Comparison of ENCODE assay signal across 13 cellular contexts in genomic region chr2:229454934-229455631, GRCh38.
A peak's percentile ranks its signal among the peaks of the same experiment; 100 is the strongest.
DNase-seq lines count a peak whose midpoint lies in the region; ATAC-seq and TF ChIP-seq lines count a peak whose summit lies in the region.
"Had no signal": no experiment of that assay in that cellular context is flagged by ENCODE, and none has a peak within 500 bp of the region (broad histone marks: within the 10 kb centered on the region; RNA-seq: fewer than 3 reads in every experiment).

No MANE protein-coding gene starts in this region.

- peak; percentile 7 for DNase-seq in DMS53 (lab: John Stamatoyannopoulos, UW)
- DNase-seq in DMS53 treated with DMSO at 0.1 percent for 48 hours (lab: John Stamatoyannopoulos, UW; ENCODE audit: unreplicated experiment) = no peak
- peak; percentile 88 for DNase-seq in fibroblast of mammary gland (ENCODE audit: low read depth)
- DNase-seq in smooth muscle cell (lab: John Stamatoyannopoulos, UW; ENCODE audit: unreplicated experiment) = no peak
- no peak for DNase-seq in activated CD4-positive, alpha-beta T cell treated with anti-CD3 and anti-CD28 coated beads, Interleukin-2, amount 50 U/mL, for 1 hour
- DNase-seq in mesendoderm = no peak
- DNase-seq in spleen = no peak
- DNase-seq: left cardiac atrium; NCI-H2081; nucleus accumbens; stimulated activated CD4-positive, alpha-beta T cell treated with anti-CD3 and anti-CD28 coated beads, Interleukin-2, amount 100 ng/mL, for 48 hours had no signal

- no peak overlapping the region for H4K8ac ChIP-seq in mesendoderm (ENCODE audit: low read depth, low read length)

- H3K4me1 ChIP-seq in smooth muscle cell (ENCODE audit: low read depth) = no peaks in the 10 kb centered on the region
- no peaks in the 10 kb centered on the region for H3K4me1 ChIP-seq in mesendoderm (ENCODE audit: control insufficient read depth, low read depth, low read length)
- no peaks in the 10 kb centered on the region for H3K4me1 ChIP-seq in spleen

- H3K23ac ChIP-seq in mesendoderm (ENCODE audit: low read length) = no peak overlapping the region

- no peaks in the 10 kb centered on the region for H3K79me1 ChIP-seq in mesendoderm (ENCODE audit: low read length)

- H3F3A ChIP-seq in smooth muscle cell (ENCODE audit: low read depth) = no peaks in the 10 kb centered on the region

- H2AFZ ChIP-seq in smooth muscle cell (ENCODE audit: low read depth) = no peak overlapping the region

- TF ChIP-seq CTCF in fibroblast of mammary gland (conservative IDR thresholded peaks at IDR 0.05; ENCODE audit: control insufficient read depth, insufficient read depth, low read depth, low read length) (no peak), smooth muscle cell (IDR thresholded peaks at IDR 0.05; ENCODE audit: borderline replicate concordance, insufficient read depth, poor library complexity, severe bottlenecking) (no peak), spleen (IDR thresholded peaks at IDR 0.05 in 8 of 11, conservative IDR thresholded peaks at IDR 0.05 in 3 of 11) (no peak)

- no peak overlapping the region for H2BK120ac ChIP-seq in mesendoderm (ENCODE audit: low read depth, low read length)

- no peak overlapping the region for H3K56ac ChIP-seq in mesendoderm (ENCODE audit: low read length)

- H2BK15ac ChIP-seq in mesendoderm (replicated peaks; ENCODE audit: low read depth) = no peak overlapping the region

- H3K9ac ChIP-seq in smooth muscle cell (ENCODE audit: low read depth) (peak overlapping the region; percentile 41), mesendoderm (ENCODE audit: low read length) (no peak overlapping the region)

- H4K20me1 ChIP-seq in smooth muscle cell (ENCODE audit: low read depth) = no peaks in the 10 kb centered on the region

- no peak overlapping the region for H3K4ac ChIP-seq in mesendoderm (ENCODE audit: low read depth, low read length)

- H3K4me3 ChIP-seq in fibroblast of mammary gland (ENCODE audit: control insufficient read depth, low read depth, low read length) = no peak overlapping the region
- no peak overlapping the region for H3K4me3 ChIP-seq in smooth muscle cell
- H3K4me3 ChIP-seq in mesendoderm (ENCODE audit: low read length) = no peak overlapping the region
- H3K4me3 ChIP-seq in spleen = no peak overlapping the region

- H2BK5ac ChIP-seq in mesendoderm (ENCODE audit: low read length) = no peak overlapping the region

- peak overlapping the region; percentile 86 for H3K27ac ChIP-seq in smooth muscle cell (ENCODE audit: low read depth)
- no peak overlapping the region for H3K27ac ChIP-seq in mesendoderm (ENCODE audit: low read depth, low read length)
- no peak overlapping the region for H3K27ac ChIP-seq in spleen
- H3K27ac ChIP-seq: 22Rv1 had no signal

- no peak for TF ChIP-seq POLR2A in spleen (IDR thresholded peaks at IDR 0.05)

- H3K79me2 ChIP-seq in smooth muscle cell (ENCODE audit: low read depth) (no peaks in the 10 kb centered on the region), mesendoderm (ENCODE audit: control insufficient read depth, insufficient read depth, low read length) (no peaks in the 10 kb centered on the region)

- H4K5ac ChIP-seq in mesendoderm (ENCODE audit: low read length) = no peak overlapping the region

- H3K4me2 ChIP-seq in smooth muscle cell = peak overlapping the region; percentile 20
- no peak overlapping the region for H3K4me2 ChIP-seq in mesendoderm (ENCODE audit: low read length)

- H3K9me3 ChIP-seq in smooth muscle cell (replicated peaks; ENCODE audit: low read depth) (no peaks in the 10 kb centered on the region), spleen (no peaks in the 10 kb centered on the region)

- intact Hi-C loops in spleen (cut with DNase I; ENCODE audit: low total_unique reads) = no loop called here

- H2AK5ac ChIP-seq in mesendoderm (ENCODE audit: low read length) = no peak overlapping the region

- no peaks in the 10 kb centered on the region for H3K36me3 ChIP-seq in smooth muscle cell (ENCODE audit: low read depth)
- no peaks in the 10 kb centered on the region for H3K36me3 ChIP-seq in mesendoderm (ENCODE audit: control insufficient read depth, insufficient read depth, low read length)
- H3K36me3 ChIP-seq in spleen = no peaks in the 10 kb centered on the region

- H3K27me3 ChIP-seq in smooth muscle cell (ENCODE audit: low read depth) = no peaks in the 10 kb centered on the region
- H3K27me3 ChIP-seq in mesendoderm (ENCODE audit: insufficient read depth, low read length, poor library complexity) = no peaks in the 10 kb centered on the region
- no peaks in the 10 kb centered on the region for H3K27me3 ChIP-seq in spleen (replicated peaks in 1 of 7)

- no peak overlapping the region for H3K18ac ChIP-seq in mesendoderm (ENCODE audit: low read length)

- WGBS in smooth muscle cell (ENCODE audit: low lambda C conversion rate) = 29% methylated on average over 7 of the region's 7 CpGs
- no CpG with 5 or more reads among the region's 7 CpGs for WGBS in mesendoderm (ENCODE audit: extremely low coverage, insufficient coverage, low lambda C conversion rate)
- WGBS in spleen, 5 donors = 60 to 73% (median 63%) methylated on average over 7 of the region's 7 CpGs

- peak; percentile 90 for ATAC-seq in SK-N-SH treated with all-trans-retinoic acid at 6 μM for 48 hours

TF ChIP-seq in SK-N-SH treated with all-trans-retinoic acid at 6 μM for 48 hours, 23 proteins besides CTCF, POLR2A, EP300 and RAD21:
- peak; percentile 96 for TF ChIP-seq ISL1 (CRISPR knock-in tag; IDR thresholded peaks at IDR 0.05)
- no peak for TF ChIP-seq TCF4 (CRISPR knock-in tag; IDR thresholded peaks at IDR 0.05; ENCODE audit: borderline replicate concordance)
- no peak for TF ChIP-seq PPARA (CRISPR knock-in tag; IDR thresholded peaks at IDR 0.05; ENCODE audit: borderline replicate concordance)
- no peak for TF ChIP-seq PATZ1 (CRISPR knock-in tag; IDR thresholded peaks at IDR 0.05; ENCODE audit: borderline replicate concordance)
- no peak for TF ChIP-seq ESRRG (CRISPR knock-in tag; IDR thresholded peaks at IDR 0.05)
- TF ChIP-seq, protein P1, sequence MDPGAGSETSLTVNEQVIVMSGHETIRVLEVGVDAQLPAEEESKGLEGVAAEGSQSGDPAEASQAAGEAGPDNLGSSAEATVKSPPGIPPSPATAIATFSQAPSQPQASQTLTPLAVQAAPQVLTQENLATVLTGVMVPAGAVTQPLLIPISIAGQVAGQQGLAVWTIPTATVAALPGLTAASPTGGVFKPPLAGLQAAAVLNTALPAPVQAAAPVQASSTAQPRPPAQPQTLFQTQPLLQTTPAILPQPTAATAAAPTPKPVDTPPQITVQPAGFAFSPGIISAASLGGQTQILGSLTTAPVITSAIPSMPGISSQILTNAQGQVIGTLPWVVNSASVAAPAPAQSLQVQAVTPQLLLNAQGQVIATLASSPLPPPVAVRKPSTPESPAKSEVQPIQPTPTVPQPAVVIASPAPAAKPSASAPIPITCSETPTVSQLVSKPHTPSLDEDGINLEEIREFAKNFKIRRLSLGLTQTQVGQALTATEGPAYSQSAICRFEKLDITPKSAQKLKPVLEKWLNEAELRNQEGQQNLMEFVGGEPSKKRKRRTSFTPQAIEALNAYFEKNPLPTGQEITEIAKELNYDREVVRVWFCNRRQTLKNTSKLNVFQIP (CRISPR knock-in tag; IDR thresholded peaks at IDR 0.05; ENCODE audit: borderline replicate concordance, low read depth) = peak; percentile 74; the same call in 1 of the 2 replicates
- TF ChIP-seq RARB (CRISPR knock-in tag; IDR thresholded peaks at IDR 0.05) = peak; percentile 45; the same call in 1 of the 2 replicates
- no peak for TF ChIP-seq OSR1 (CRISPR knock-in tag; IDR thresholded peaks at IDR 0.05)
- no peak for TF ChIP-seq ZNF8 (CRISPR knock-in tag; IDR thresholded peaks at IDR 0.05)
- TF ChIP-seq ZNF70 (CRISPR knock-in tag; IDR thresholded peaks at IDR 0.05) = no peak
- no peak for TF ChIP-seq CSDC2 (CRISPR knock-in tag; IDR thresholded peaks at IDR 0.05)
- TF ChIP-seq TOX (CRISPR knock-in tag; IDR thresholded peaks at IDR 0.05; ENCODE audit: borderline replicate concordance) = peak; percentile 64; the same call in 1 of the 2 replicates
- TF ChIP-seq, protein P2, sequence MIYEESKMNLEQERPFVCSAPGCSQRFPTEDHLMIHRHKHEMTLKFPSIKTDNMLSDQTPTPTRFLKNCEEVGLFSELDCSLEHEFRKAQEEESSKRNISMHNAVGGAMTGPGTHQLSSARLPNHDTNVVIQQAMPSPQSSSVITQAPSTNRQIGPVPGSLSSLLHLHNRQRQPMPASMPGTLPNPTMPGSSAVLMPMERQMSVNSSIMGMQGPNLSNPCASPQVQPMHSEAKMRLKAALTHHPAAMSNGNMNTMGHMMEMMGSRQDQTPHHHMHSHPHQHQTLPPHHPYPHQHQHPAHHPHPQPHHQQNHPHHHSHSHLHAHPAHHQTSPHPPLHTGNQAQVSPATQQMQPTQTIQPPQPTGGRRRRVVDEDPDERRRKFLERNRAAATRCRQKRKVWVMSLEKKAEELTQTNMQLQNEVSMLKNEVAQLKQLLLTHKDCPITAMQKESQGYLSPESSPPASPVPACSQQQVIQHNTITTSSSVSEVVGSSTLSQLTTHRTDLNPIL (CRISPR knock-in tag; IDR thresholded peaks at IDR 0.05; ENCODE audit: low read depth) = peak; percentile 78
- TF ChIP-seq SNAI2 (CRISPR knock-in tag; IDR thresholded peaks at IDR 0.05) = 0 out of 2 replicates have a peak, but pooled peaks have one; percentile 6

Comparison
In these comparisons a context has a peak if more than half of its experiments do, and no peak if none do; other contexts are left out.
1. DNase-seq: peak in DMS53 (single experiment) and fibroblast of mammary gland (single experiment); none in DMS53 treated with DMSO at 0.1 percent for 48 hours (single experiment), smooth muscle cell (single experiment), activated CD4-positive, alpha-beta T cell treated with anti-CD3 and anti-CD28 coated beads, Interleukin-2, amount 50 U/mL, for 1 hour (single experiment), mesendoderm (single experiment) and spleen (single experiment).